Comparison of ENCODE assay signal across 1 cellular context in genomic region chr7:50467817-50468610, GRCh38.
A peak's percentile ranks its signal among the peaks of the same experiment; 100 is the strongest.
TF ChIP-seq lines count a peak whose summit lies in the region.

No MANE protein-coding gene starts in this region.

TF ChIP-seq in HepG2, 621 proteins besides CTCF, POLR2A, EP300 and RAD21 (continued from another document and continues in another):
- TF ChIP-seq ZNF513 (CRISPR knock-in tag; conservative IDR thresholded peaks at IDR 0.05): no peak
- no peak for TF ChIP-seq BCL6 (CRISPR knock-in tag; IDR thresholded peaks at IDR 0.05)
- TF ChIP-seq KDM5B (CRISPR knock-in tag; IDR thresholded peaks at IDR 0.05; ENCODE audit: borderline replicate concordance): peak; percentile 71; the same call in 1 of the 2 replicates
- no peak for TF ChIP-seq ZNF678 (CRISPR knock-in tag; IDR thresholded peaks at IDR 0.05)
- TF ChIP-seq ZNF766 (CRISPR knock-in tag; IDR thresholded peaks at IDR 0.05; ENCODE audit: borderline replicate concordance): no peak
- no peak for TF ChIP-seq SETDB1 (CRISPR knock-in tag; IDR thresholded peaks at IDR 0.05; ENCODE audit: borderline replicate concordance)
- TF ChIP-seq ARNTL (CRISPR knock-in tag; IDR thresholded peaks at IDR 0.05): peak; percentile 69; the same call in 1 of the 2 replicates
- TF ChIP-seq ZNF501 (CRISPR knock-in tag; IDR thresholded peaks at IDR 0.05): 0 out of 2 replicates have a peak, but pooled peaks have one; percentile 28
- TF ChIP-seq NR0B2 (CRISPR knock-in tag; IDR thresholded peaks at IDR 0.05): peak; percentile 22; the same call in 1 of the 2 replicates
- TF ChIP-seq RELA (CRISPR knock-in tag; IDR thresholded peaks at IDR 0.05): no peak
- TF ChIP-seq CEBPG (CRISPR knock-in tag; IDR thresholded peaks at IDR 0.05): 0 out of 2 replicates have a peak, but pooled peaks have one; percentile 13
- TF ChIP-seq ZNF296 (CRISPR knock-in tag; conservative IDR thresholded peaks at IDR 0.05): no peak
- TF ChIP-seq SNAPC4 (CRISPR knock-in tag; IDR thresholded peaks at IDR 0.05): no peak
- no peak for TF ChIP-seq HOXA3 (CRISPR knock-in tag; IDR thresholded peaks at IDR 0.05)
- TF ChIP-seq GRHL1 (CRISPR knock-in tag; conservative IDR thresholded peaks at IDR 0.05): no peak
- no peak for TF ChIP-seq DNMT3B (CRISPR knock-in tag; conservative IDR thresholded peaks at IDR 0.05)
- peak; percentile 86 for TF ChIP-seq MXD4 (CRISPR knock-in tag; IDR thresholded peaks at IDR 0.05)
- TF ChIP-seq ZBTB21 (CRISPR knock-in tag; IDR thresholded peaks at IDR 0.05): no peak
- TF ChIP-seq NCOR1 (IDR thresholded peaks at IDR 0.05; ENCODE audit: borderline replicate concordance, low read length): no peak
- TF ChIP-seq PLSCR1 (CRISPR knock-in tag; IDR thresholded peaks at IDR 0.05; ENCODE audit: borderline replicate concordance): no peak
- no peak for TF ChIP-seq ZNF672 (CRISPR knock-in tag; IDR thresholded peaks at IDR 0.05)
- no peak for TF ChIP-seq ZBTB42 (CRISPR knock-in tag; IDR thresholded peaks at IDR 0.05)
- no peak for TF ChIP-seq KLF13 (CRISPR knock-in tag; IDR thresholded peaks at IDR 0.05)
- no peak for TF ChIP-seq TEF (CRISPR knock-in tag; IDR thresholded peaks at IDR 0.05)
- no peak for TF ChIP-seq HNRNPL (IDR thresholded peaks at IDR 0.05; ENCODE audit: low read depth, low read length)
- TF ChIP-seq CREBL2 (CRISPR knock-in tag; IDR thresholded peaks at IDR 0.05; ENCODE audit: borderline replicate concordance): no peak
- no peak for TF ChIP-seq ZMAT5 (CRISPR knock-in tag; IDR thresholded peaks at IDR 0.05; ENCODE audit: borderline replicate concordance, low read depth)
- peak; percentile 57; the same call in 1 of the 2 replicates for TF ChIP-seq PITX1 (CRISPR knock-in tag; IDR thresholded peaks at IDR 0.05)
- TF ChIP-seq ZNF562 (CRISPR knock-in tag; IDR thresholded peaks at IDR 0.05; ENCODE audit: borderline replicate concordance): no peak
- TF ChIP-seq BCL3 (CRISPR knock-in tag; IDR thresholded peaks at IDR 0.05): no peak
- TF ChIP-seq ZNF354B (CRISPR knock-in tag; IDR thresholded peaks at IDR 0.05): no peak
- no peak for TF ChIP-seq NR3C1 (CRISPR knock-in tag; IDR thresholded peaks at IDR 0.05)
- no peak for TF ChIP-seq U2AF2 (IDR thresholded peaks at IDR 0.05; ENCODE audit: low read depth, low read length)
- TF ChIP-seq TBL1XR1 (IDR thresholded peaks at IDR 0.05; ENCODE audit: borderline replicate concordance, low read length, partially characterized antibody): no peak
- no peak for TF ChIP-seq IKZF4 (CRISPR knock-in tag; IDR thresholded peaks at IDR 0.05; ENCODE audit: borderline replicate concordance, low read depth, not compliant biosample characterization)
- no peak for TF ChIP-seq ZNF367 (CRISPR knock-in tag; IDR thresholded peaks at IDR 0.05; ENCODE audit: borderline replicate concordance)
- TF ChIP-seq JDP2 (CRISPR knock-in tag; IDR thresholded peaks at IDR 0.05; ENCODE audit: borderline replicate concordance): no peak
- no peak for TF ChIP-seq ZNF230 (CRISPR knock-in tag; IDR thresholded peaks at IDR 0.05)
- TF ChIP-seq HMG20B (CRISPR knock-in tag; conservative IDR thresholded peaks at IDR 0.05): no peak
- TF ChIP-seq ARID2 (CRISPR knock-in tag; IDR thresholded peaks at IDR 0.05; ENCODE audit: borderline replicate concordance): no peak
- no peak for TF ChIP-seq ZNF430 (CRISPR knock-in tag; IDR thresholded peaks at IDR 0.05)
- TF ChIP-seq HDAC2 (CRISPR knock-in tag; IDR thresholded peaks at IDR 0.05): peak; percentile 52; the same call in 1 of the 2 replicates
- no peak for TF ChIP-seq IRF1 (CRISPR knock-in tag; IDR thresholded peaks at IDR 0.05; ENCODE audit: low read depth)
- no peak for TF ChIP-seq FOSL1 (CRISPR knock-in tag; IDR thresholded peaks at IDR 0.05; ENCODE audit: borderline replicate concordance)
- TF ChIP-seq ZNF839 (CRISPR knock-in tag; IDR thresholded peaks at IDR 0.05; ENCODE audit: borderline replicate concordance): no peak
- peak; percentile 93 for TF ChIP-seq TFDP1 (CRISPR knock-in tag; IDR thresholded peaks at IDR 0.05; ENCODE audit: borderline replicate concordance)
- no peak for TF ChIP-seq ATF3 (CRISPR knock-in tag; IDR thresholded peaks at IDR 0.05)
- no peak for TF ChIP-seq ZBED4 (CRISPR knock-in tag; IDR thresholded peaks at IDR 0.05; ENCODE audit: borderline replicate concordance)
